In genomic region chr16:4183258-4184037, GRCh38 we compare ENCODE assay signal across 8 cellular contexts. TPM values are rescaled to one million over a fixed set of nuclear protein-coding genes. Genes with fewer than 3 reads are reported as not detected.
A peak's percentile ranks its signal among the peaks of the same experiment; 100 is the strongest.
DNase-seq lines count a peak whose midpoint lies in the region; ATAC-seq, FAIRE-seq and TF ChIP-seq lines count a peak whose summit lies in the region.

No MANE protein-coding gene starts in this region.

- H3K27ac ChIP-seq in pancreas (peak overlapping the region; percentile 92 to 98 (median 94)), thyroid gland (peak overlapping the region; percentile 99 to 100 (median 100))

- H3K27me3 ChIP-seq in GM06990 (replicated peaks; ENCODE audit: control insufficient read depth, insufficient read depth, low read length) (no peaks in the 10 kb centered on the region), pancreas (no peaks in the 10 kb centered on the region), thyroid gland (no peaks in the 10 kb centered on the region)

- peak overlapping the region; percentile 74 for H3K4me3 Mint-ChIP-seq in activated naive CD8-positive, alpha-beta T cell treated with anti-CD3 and anti-CD28 coated beads, Interleukin-2, amount 10 ng/mL, durations not matched to agents 7 days and 5 days

- TF ChIP-seq CTCF in GM06990 (IDR thresholded peaks at IDR 0.05; ENCODE audit: insufficient read depth, low read length, poor library complexity, severe bottlenecking), result no peak
- TF ChIP-seq CTCF in HFF-Myc (IDR thresholded peaks at IDR 0.05; ENCODE audit: low read depth, low read length, missing control alignments), result no peak
- no peak for TF ChIP-seq CTCF in NB4 (IDR thresholded peaks at IDR 0.05; ENCODE audit: low read depth, low read length)
- TF ChIP-seq CTCF in pancreas (IDR thresholded peaks at IDR 0.05), result no peak
- TF ChIP-seq CTCF in thyroid gland (IDR thresholded peaks at IDR 0.05), result peak in 2 of 6 experiments; percentile 3 to 8

- ATAC-seq in activated naive CD8-positive, alpha-beta T cell treated with anti-CD3 and anti-CD28 coated beads, Interleukin-2, amount 10 ng/mL, durations not matched to agents 7 days and 5 days (ENCODE audit: low read depth), result peak; percentile 94
- peak; percentile 97 for ATAC-seq in Right ventricle myocardium superior (ENCODE audit: poor library complexity)
- peak; percentile 93 to 97 (median 97) for ATAC-seq in pancreas

- no peaks in the 10 kb centered on the region for H3K36me3 Mint-ChIP-seq in activated naive CD8-positive, alpha-beta T cell treated with anti-CD3 and anti-CD28 coated beads, Interleukin-2, amount 10 ng/mL, durations not matched to agents 7 days and 5 days

- WGBS in pancreas, 2 donors, result 1% methylated on average over 74 to 84 of the region's 84 CpGs
- WGBS in thyroid gland, 2 donors, result 2 to 3% methylated on average over 5 to 13 of the region's 84 CpGs

- TF ChIP-seq POLR2A in NB4 (IDR thresholded peaks at IDR 0.05; ENCODE audit: extremely low read depth, insufficient read length) (peak; percentile 57), thyroid gland (IDR thresholded peaks at IDR 0.05) (peak; percentile 4 to 86)

- peaks cover 8% of the 10 kb centered on the region for H3K4me1 Mint-ChIP-seq in activated naive CD8-positive, alpha-beta T cell treated with anti-CD3 and anti-CD28 coated beads, Interleukin-2, amount 10 ng/mL, durations not matched to agents 7 days and 5 days

- no peaks in the 10 kb centered on the region for H3K9me3 ChIP-seq in pancreas
- H3K9me3 ChIP-seq in thyroid gland, result no peaks in the 10 kb centered on the region

- no peak overlapping the region for H3K27ac Mint-ChIP-seq in activated naive CD8-positive, alpha-beta T cell treated with anti-CD3 and anti-CD28 coated beads, Interleukin-2, amount 10 ng/mL, durations not matched to agents 7 days and 5 days

- H3K9me3 Mint-ChIP-seq in activated naive CD8-positive, alpha-beta T cell treated with anti-CD3 and anti-CD28 coated beads, Interleukin-2, amount 10 ng/mL, durations not matched to agents 7 days and 5 days, result no peaks in the 10 kb centered on the region

- no peak for FAIRE-seq in pancreas (lab: Jason Lieb, UNC)

- H3K4me3 ChIP-seq in GM06990 (replicated peaks; ENCODE audit: low read depth, low read length) (peak overlapping the region; percentile 73), HFF-Myc (replicated peaks; ENCODE audit: low read depth, low read length) (peak overlapping the region; percentile 68), NB4 (ENCODE audit: low read depth, low read length) (peak overlapping the region; percentile 64), pancreas (peak overlapping the region; percentile 63 to 74 (median 64)), thyroid gland (replicated peaks in 1 of 3) (peak overlapping the region; percentile 46 to 75 (median 62))

- DNase-seq in GM06990 (ENCODE audit: extremely low read depth, insufficient read length), result peak; percentile 92
- peak; percentile 71 for DNase-seq in HFF-Myc (ENCODE audit: extremely low read depth, low read depth)
- DNase-seq in NB4 (ENCODE audit: low read depth), result peak; percentile 92
- peak; percentile 84 for DNase-seq in SKM-1 treated with dmso at 0.1 percent for 144 hours (lab: John Stamatoyannopoulos, UW; ENCODE audit: unreplicated experiment)
- DNase-seq in activated naive CD8-positive, alpha-beta T cell treated with anti-CD3 and anti-CD28 coated beads, Interleukin-2, amount 10 ng/mL, durations not matched to agents 7 days and 5 days, result peak; percentile 96
- DNase-seq in Right ventricle myocardium superior, result peak; percentile 95
- DNase-seq in pancreas, result peak; percentile 87 to 99 (median 96)
- peak; percentile 94 to 95 for DNase-seq in thyroid gland

- H3K27me3 Mint-ChIP-seq in activated naive CD8-positive, alpha-beta T cell treated with anti-CD3 and anti-CD28 coated beads, Interleukin-2, amount 10 ng/mL, durations not matched to agents 7 days and 5 days, result peaks cover 4% of the 10 kb centered on the region

- H3K36me3 ChIP-seq in GM06990 (ENCODE audit: control insufficient read depth, insufficient read depth, low read length) (no peaks in the 10 kb centered on the region), pancreas (no peaks in the 10 kb centered on the region), thyroid gland (no peaks in the 10 kb centered on the region)

- H3K4me1 ChIP-seq in pancreas (peaks cover 0 to 4% (median 0%) of the 10 kb centered on the region in 3 donors), thyroid gland (peaks cover 5 to 10% of the 10 kb centered on the region in 2 donors)

- intact Hi-C loops in Right ventricle myocardium superior (cut with DNase I) (no loop called here), pancreas (cut with DNase I) (no loop called here), thyroid gland (cut with DNase I) (no loop called here)

- POLR2A ChIA-PET in activated naive CD8-positive, alpha-beta T cell treated with anti-CD3 and anti-CD28 coated beads, Interleukin-2, amount 10 ng/mL, durations not matched to agents 7 days and 5 days (lab: Charles Lee), result interaction anchor here (0.9 to 1.0 kb wide), 2 partner anchors 10 to 68 kb away, joined by 3 read pairs; partner anchors contain the start of gene ADCY9

RNA-seq across cellular contexts. Expression of gene SRL, which starts 58.4 kb away (rescaled TPM):
- total RNA-seq in activated naive CD8-positive, alpha-beta T cell treated with anti-CD3 and anti-CD28 coated beads, Interleukin-2, amount 10 ng/mL, durations not matched to agents 7 days and 5 days, result not detected
- total RNA-seq in Right ventricle myocardium superior, result 350 TPM
- total RNA-seq in pancreas, result under 1 TPM; 0.12 to 0.24 (median 0.19) TPM
- polyA plus RNA-seq in pancreas, result under 1 TPM; 0.40 to 0.42 TPM
- total RNA-seq in thyroid gland, result 1 to 10 TPM in 1 of 4 donors, under 1 TPM in 3; 0.67 to 1.1 (median 0.84) TPM

Comparison
In these comparisons a context has a peak if more than half of its experiments do, and no peak if none do; other contexts are left out.
1. Peak in every context shown above with its lines: DNase-seq, ATAC-seq, H3K4me3 ChIP-seq and H3K27ac ChIP-seq.
2. RNA of gene SRL, which starts 58.4 kb away (total RNA-seq): 350 TPM in Right ventricle myocardium superior (single experiment); 0.67 to 1.1 TPM in thyroid gland, 0.12 to 0.24 TPM in pancreas and not detected in activated naive CD8-positive, alpha-beta T cell treated with anti-CD3 and anti-CD28 coated beads, Interleukin-2, amount 10 ng/mL, durations not matched to agents 7 days and 5 days; every median in the first group is over 100 times any median in the second.